ENCODE assay signal across 21 cellular contexts in the genomic region with DNA sequence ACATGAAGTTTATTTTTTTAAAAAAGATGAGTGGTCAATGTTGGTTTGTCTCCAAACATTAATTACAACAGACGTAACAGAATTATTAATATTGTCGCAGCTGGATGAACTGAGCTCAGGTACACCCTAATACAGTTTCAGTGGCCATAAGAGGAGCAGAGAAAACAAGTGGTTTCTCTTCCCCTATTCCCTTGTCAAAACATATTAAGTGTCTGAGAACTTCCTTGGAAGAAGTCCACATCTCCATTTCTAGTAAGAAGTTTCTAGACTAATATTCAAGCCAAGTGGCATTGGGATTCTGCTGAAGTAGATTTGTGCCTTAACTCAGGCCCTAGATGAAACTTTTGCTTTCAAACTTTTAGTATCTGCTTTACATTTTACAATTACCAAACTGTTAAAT. TPM values are rescaled to one million over a fixed set of nuclear protein-coding genes. Genes with fewer than 3 reads are reported as not detected.
A peak's percentile ranks its signal among the peaks of the same experiment; 100 is the strongest.
DNase-seq lines count a peak whose midpoint lies in the region; ATAC-seq and TF ChIP-seq lines count a peak whose summit lies in the region.
"Had no signal": no experiment of that assay in that cellular context is flagged by ENCODE, and none has a peak within 500 bp of the region (broad histone marks: within the 10 kb centered on the region; RNA-seq: fewer than 3 reads in every experiment).

No MANE protein-coding gene starts in this region.

- no peak overlapping the region for H3K9ac ChIP-seq in muscle layer of colon (ENCODE audit: low read length)

- peaks cover 14% of the 10 kb centered on the region for H3K36me3 ChIP-seq in effector memory CD4-positive, alpha-beta T cell (ENCODE audit: control insufficient read depth, insufficient read depth, low read length)
- peaks cover 11% of the 10 kb centered on the region for H3K36me3 ChIP-seq in muscle layer of colon (ENCODE audit: insufficient read depth, low read length)
- peaks cover 9% of the 10 kb centered on the region for H3K36me3 ChIP-seq in right atrium auricular region

- no peak overlapping the region for H3K4me3 ChIP-seq in effector memory CD4-positive, alpha-beta T cell (ENCODE audit: insufficient read depth, low read depth, low read length, poor library complexity, severe bottlenecking)
- H3K4me3 ChIP-seq in muscle layer of colon (ENCODE audit: low read depth in 1 of 2, low read length in 2 of 2) (no peak overlapping the region), right atrium auricular region (no peak overlapping the region)
- H3K4me3 ChIP-seq: SK-N-MC had no signal

- no peak for TF ChIP-seq CTCF in right atrium auricular region (IDR thresholded peaks at IDR 0.05)

- H3K27me3 Mint-ChIP-seq in activated T-cell treated with anti-CD3 and anti-CD28 coated beads, Interleukin-2, amount 50 U/mL, for 72 hours (ENCODE audit: low read depth): no peaks in the 10 kb centered on the region
- H3K27me3 Mint-ChIP-seq in activated T-cell treated with anti-CD3 and anti-CD28 coated beads, Interleukin-2, amount 50 U/mL, for 24 hours: no peaks in the 10 kb centered on the region

- H3K27ac Mint-ChIP-seq in activated T-cell treated with anti-CD3 and anti-CD28 coated beads, Interleukin-2, amount 50 U/mL, for 72 hours: peak overlapping the region; percentile 14
- no peak overlapping the region for H3K27ac Mint-ChIP-seq in activated T-cell treated with anti-CD3 and anti-CD28 coated beads, Interleukin-2, amount 50 U/mL, for 24 hours
- H3K27ac Mint-ChIP-seq: activated CD8-positive, alpha-beta T cell treated with anti-CD3 and anti-CD28 coated beads, Interleukin-2, amount 10 ng/mL, durations not matched to agents 7 days and 5 days had no signal

- DNase-seq in activated T-cell treated with anti-CD3 and anti-CD28 coated beads, Interleukin-2, amount 50 U/mL, for 72 hours: no peak
- no peak for DNase-seq in activated T-cell treated with anti-CD3 and anti-CD28 coated beads, Interleukin-2, amount 50 U/mL, for 24 hours
- DNase-seq in effector memory CD4-positive, alpha-beta T cell: no peak
- DNase-seq in activated CD4-positive, alpha-beta T cell treated with anti-CD3 and anti-CD28 coated beads for 1 hour: no peak
- no peak for DNase-seq in right atrium auricular region (ENCODE audit: low spot score)
- DNase-seq: activated CD8-positive, alpha-beta T cell treated with anti-CD3 and anti-CD28 coated beads, Interleukin-2, amount 10 ng/mL, durations not matched to agents 7 days and 5 days; activated naive CD4-positive, alpha-beta T cell treated with Interleukin-2 at 50 U/mL for 16 hours; activated T-cell treated with anti-CD3 and anti-CD28 coated beads, Interleukin-2, amount 50 U/mL, for 1 hour; amniotic stem cell; cortex of kidney; head of caudate nucleus; NCI-H1417 treated with DMSO at 0.1 percent for 48 hours; NCI-H524; RPMI8226; stimulated activated CD4-positive, alpha-beta T cell treated with anti-CD3 and anti-CD28 coated beads, Interleukin-2, amount 100 ng/mL, for 48 hours; stimulated activated naive CD8-positive, alpha-beta T cell treated with anti-CD3 and anti-CD28 coated beads, Interleukin-15, Interleukin-2, amounts not matched to agents 100 U/mL and 50 U/mL, for 24 hours; T-helper 9 cell had no signal

- no peaks in the 10 kb centered on the region for H3K4me1 ChIP-seq in effector memory CD4-positive, alpha-beta T cell (ENCODE audit: control insufficient read depth, insufficient read depth, low read length, poor library complexity, severe bottlenecking)
- H3K4me1 ChIP-seq in muscle layer of colon (ENCODE audit: insufficient read depth, low read length) (peaks cover 57% of the 10 kb centered on the region), right atrium auricular region (peaks cover 0 to 22% of the 10 kb centered on the region in 2 donors)

- no peaks in the 10 kb centered on the region for H3K9me3 ChIP-seq in effector memory CD4-positive, alpha-beta T cell (ENCODE audit: control insufficient read depth, low read length)
- H3K9me3 ChIP-seq in muscle layer of colon (ENCODE audit: low read length): no peaks in the 10 kb centered on the region
- H3K9me3 ChIP-seq in right atrium auricular region: no peaks in the 10 kb centered on the region

- peaks cover 37% of the 10 kb centered on the region for H3K4me1 Mint-ChIP-seq in activated T-cell treated with anti-CD3 and anti-CD28 coated beads, Interleukin-2, amount 50 U/mL, for 72 hours (ENCODE audit: low read depth)
- H3K4me1 Mint-ChIP-seq in activated T-cell treated with anti-CD3 and anti-CD28 coated beads, Interleukin-2, amount 50 U/mL, for 24 hours (ENCODE audit: low read depth): peaks cover 61% of the 10 kb centered on the region

- H3K36me3 Mint-ChIP-seq in activated T-cell treated with anti-CD3 and anti-CD28 coated beads, Interleukin-2, amount 50 U/mL, for 72 hours (ENCODE audit: insufficient read depth in 2 of 2): peaks cover 10 to 24% of the 10 kb centered on the region in 2 donors
- peaks cover 63% of the 10 kb centered on the region for H3K36me3 Mint-ChIP-seq in activated T-cell treated with anti-CD3 and anti-CD28 coated beads, Interleukin-2, amount 50 U/mL, for 24 hours (ENCODE audit: low read depth)

- no peak overlapping the region for H3K4me3 Mint-ChIP-seq in activated T-cell treated with anti-CD3 and anti-CD28 coated beads, Interleukin-2, amount 50 U/mL, for 72 hours
- H3K4me3 Mint-ChIP-seq in activated T-cell treated with anti-CD3 and anti-CD28 coated beads, Interleukin-2, amount 50 U/mL, for 24 hours: no peak overlapping the region
- H3K4me3 Mint-ChIP-seq: activated CD8-positive, alpha-beta T cell treated with anti-CD3 and anti-CD28 coated beads, Interleukin-2, amount 10 ng/mL, durations not matched to agents 7 days and 5 days had no signal

- peak overlapping the region; percentile 5 for H3K27ac ChIP-seq in effector memory CD4-positive, alpha-beta T cell (ENCODE audit: insufficient read depth, low read length, poor library complexity, severe bottlenecking)
- H3K27ac ChIP-seq in muscle layer of colon (ENCODE audit: low read depth, low read length): peak overlapping the region; percentile 48
- H3K27ac ChIP-seq in right atrium auricular region: no peak overlapping the region
- H3K27ac ChIP-seq: SK-N-MC had no signal

- H3K27me3 ChIP-seq in effector memory CD4-positive, alpha-beta T cell (replicated peaks; ENCODE audit: control insufficient read depth, insufficient read depth, low read length, poor library complexity, severe bottlenecking): no peaks in the 10 kb centered on the region
- H3K27me3 ChIP-seq in muscle layer of colon (ENCODE audit: control insufficient read depth in 1 of 2, insufficient read depth in 2 of 2, low read length in 2 of 2): no peaks in the 10 kb centered on the region
- no peaks in the 10 kb centered on the region for H3K27me3 ChIP-seq in right atrium auricular region

- no peak for ATAC-seq in activated T-cell treated with anti-CD3 and anti-CD28 coated beads, Interleukin-2, amount 50 U/mL, for 72 hours (replicated peaks in 1 of 2)
- ATAC-seq in GM18867 (IDR thresholded peaks at IDR 0.05; ENCODE audit: unreplicated experiment) (no peak), GM21390 (IDR thresholded peaks at IDR 0.05; ENCODE audit: unreplicated experiment) (no peak)
- ATAC-seq: activated CD8-positive, alpha-beta T cell treated with anti-CD3 and anti-CD28 coated beads, Interleukin-2, amount 10 ng/mL, durations not matched to agents 7 days and 5 days; stimulated activated naive CD8-positive, alpha-beta T cell treated with anti-CD3 and anti-CD28 coated beads, Interleukin-15, Interleukin-2, amounts not matched to agents 100 U/mL and 50 U/mL, for 24 hours had no signal

- no peaks in the 10 kb centered on the region for H3K9me3 Mint-ChIP-seq in activated T-cell treated with anti-CD3 and anti-CD28 coated beads, Interleukin-2, amount 50 U/mL, for 72 hours
- H3K9me3 Mint-ChIP-seq in activated T-cell treated with anti-CD3 and anti-CD28 coated beads, Interleukin-2, amount 50 U/mL, for 24 hours: no peaks in the 10 kb centered on the region

RNA-seq across cellular contexts. Expression of a gene that starts 47.7 kb away (rescaled TPM):
- total RNA-seq in activated T-cell treated with anti-CD3 and anti-CD28 coated beads, Interleukin-2, amount 50 U/mL, for 72 hours: 10 to 100 TPM; 79.0 to 85.8 TPM
- 10 to 100 TPM; 29.9 to 35.6 TPM for total RNA-seq in right atrium auricular region

Comparison
In these comparisons a context has a peak if more than half of its experiments do, and no peak if none do; other contexts are left out.
1. H3K27ac ChIP-seq: peak in effector memory CD4-positive, alpha-beta T cell (single experiment) and muscle layer of colon (single experiment); none in right atrium auricular region (0 of 2).